In the genomic region with DNA sequence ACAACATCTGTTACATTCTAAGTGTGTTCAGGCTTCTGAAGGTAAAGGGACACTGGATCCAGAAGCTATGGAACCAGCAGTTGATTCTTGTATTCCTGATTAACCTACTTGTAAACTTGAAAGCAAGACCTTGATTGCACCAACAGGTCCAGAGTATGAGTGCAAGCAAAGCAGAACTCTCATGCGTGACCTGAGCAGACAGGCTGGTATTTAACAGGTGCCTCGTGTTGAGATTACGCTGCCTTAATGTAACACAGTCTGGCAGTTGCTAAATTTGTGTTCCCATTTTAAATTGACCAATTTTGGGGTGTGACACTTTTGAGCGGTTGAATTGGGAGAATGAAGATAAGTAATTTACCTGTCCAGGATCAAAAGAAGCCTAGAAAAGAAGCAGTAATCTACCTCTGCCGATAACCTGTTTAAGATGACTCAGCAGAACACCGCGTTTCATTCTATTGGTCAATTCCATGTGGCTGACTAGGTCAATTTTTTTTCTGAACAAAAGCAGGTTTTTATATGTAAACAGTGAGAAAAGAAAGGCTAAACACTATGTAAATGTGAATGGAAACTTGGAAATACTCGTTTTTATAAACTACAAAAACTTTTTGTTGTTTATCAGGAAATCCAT, we compare ENCODE assay signal across 1 cellular context.
TF ChIP-seq lines count a peak whose summit lies in the region.

No MANE protein-coding gene starts in this region.

TF ChIP-seq in SK-N-SH, 30 proteins besides CTCF, POLR2A, EP300 and RAD21 (continued from another document):
- TF ChIP-seq, protein P1, sequence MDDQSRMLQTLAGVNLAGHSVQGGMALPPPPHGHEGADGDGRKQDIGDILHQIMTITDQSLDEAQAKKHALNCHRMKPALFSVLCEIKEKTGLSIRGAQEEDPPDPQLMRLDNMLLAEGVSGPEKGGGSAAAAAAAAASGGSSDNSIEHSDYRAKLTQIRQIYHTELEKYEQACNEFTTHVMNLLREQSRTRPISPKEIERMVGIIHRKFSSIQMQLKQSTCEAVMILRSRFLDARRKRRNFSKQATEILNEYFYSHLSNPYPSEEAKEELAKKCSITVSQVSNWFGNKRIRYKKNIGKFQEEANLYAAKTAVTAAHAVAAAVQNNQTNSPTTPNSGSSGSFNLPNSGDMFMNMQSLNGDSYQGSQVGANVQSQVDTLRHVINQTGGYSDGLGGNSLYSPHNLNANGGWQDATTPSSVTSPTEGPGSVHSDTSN (IDR thresholded peaks at IDR 0.05), result no peak
- TF ChIP-seq SIN3A (IDR thresholded peaks at IDR 0.05; ENCODE audit: borderline replicate concordance, low read depth, low read length), result no peak
- no peak for TF ChIP-seq MEF2A (IDR thresholded peaks at IDR 0.05; ENCODE audit: borderline replicate concordance, low read depth)
- no peak for TF ChIP-seq ELF1 (IDR thresholded peaks at IDR 0.05)
- TF ChIP-seq, protein P2, sequence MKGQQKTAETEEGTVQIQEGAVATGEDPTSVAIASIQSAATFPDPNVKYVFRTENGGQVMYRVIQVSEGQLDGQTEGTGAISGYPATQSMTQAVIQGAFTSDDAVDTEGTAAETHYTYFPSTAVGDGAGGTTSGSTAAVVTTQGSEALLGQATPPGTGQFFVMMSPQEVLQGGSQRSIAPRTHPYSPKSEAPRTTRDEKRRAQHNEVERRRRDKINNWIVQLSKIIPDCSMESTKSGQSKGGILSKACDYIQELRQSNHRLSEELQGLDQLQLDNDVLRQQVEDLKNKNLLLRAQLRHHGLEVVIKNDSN (IDR thresholded peaks at IDR 0.05; ENCODE audit: borderline replicate concordance, low read depth), result no peak
